Comparison of ENCODE assay signal across 8 cellular contexts in the genomic region with DNA sequence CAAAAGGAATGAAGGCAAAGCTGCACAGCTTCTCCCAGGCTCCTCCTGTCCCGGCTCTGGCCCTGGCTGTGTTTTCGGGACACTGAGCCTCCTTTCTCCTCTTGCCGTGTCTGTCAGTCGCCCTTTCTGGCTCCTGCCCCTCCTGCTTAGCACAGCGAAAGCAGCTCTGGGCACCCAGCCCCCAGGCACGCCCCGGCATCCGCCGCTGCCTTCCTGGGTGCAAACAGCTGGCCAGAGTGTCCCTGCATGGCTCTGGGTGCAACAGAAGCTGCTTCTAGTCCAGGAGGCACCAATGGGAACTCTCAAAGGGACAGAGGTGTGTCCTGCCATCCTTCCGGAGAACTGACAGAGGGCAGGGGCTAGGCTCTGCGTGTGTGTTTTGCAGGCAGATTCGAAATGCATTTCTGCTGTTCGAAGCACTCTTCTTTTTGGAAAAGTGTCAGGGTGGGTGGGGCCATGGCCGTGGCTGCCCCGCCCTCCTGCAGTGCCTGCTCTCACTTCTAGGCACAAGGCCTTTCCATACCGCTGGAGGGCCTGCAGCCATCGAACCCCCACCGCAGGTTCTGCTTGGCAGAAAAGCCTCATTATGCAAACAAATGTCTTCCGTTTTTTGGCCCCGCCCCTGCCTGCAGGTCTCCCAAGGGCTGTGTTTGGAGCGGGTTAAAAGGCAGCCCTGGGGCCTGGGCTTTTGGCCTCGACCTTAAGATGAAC. TPM values are rescaled to one million over a fixed set of nuclear protein-coding genes. Genes with fewer than 3 reads are reported as not detected.
DNase-seq lines count a peak whose midpoint lies in the region; ATAC-seq and TF ChIP-seq lines count a peak whose summit lies in the region.

No MANE protein-coding gene starts in this region.

- H3K27ac ChIP-seq in PC-9 (no peak overlapping the region), gastroesophageal sphincter (peak overlapping the region in 2 of 4 donors; percentile 59 to 75), substantia nigra (ENCODE audit: low read depth, low read length, poor library complexity, severe bottlenecking) (peak overlapping the region; percentile 70)

- H3K9me3 ChIP-seq in PC-9 (ENCODE audit: insufficient read depth, low read depth) (no peaks in the 10 kb centered on the region), gastroesophageal sphincter (no peaks in the 10 kb centered on the region)

- H4K20me1 ChIP-seq in PC-9 (ENCODE audit: insufficient read depth), result no peaks in the 10 kb centered on the region

- peak; percentile 63 for ATAC-seq in HG02759 (IDR thresholded peaks at IDR 0.05; ENCODE audit: unreplicated experiment)
- peak; percentile 53 for ATAC-seq in gastroesophageal sphincter

- CTCF ChIA-PET in PC-9 (lab: Charles Lee), result interaction anchor here (0.6 to 1.4 kb wide), 2 partner anchors 17 to 38 kb away, joined by 3 to 4 read pairs; no protein-coding TSS in a partner anchor

- H3K4me2 ChIP-seq in PC-9, result peak overlapping the region; percentile 61

- peaks cover 15% of the 10 kb centered on the region; the same call in 1 of the 2 replicates for H3F3A ChIP-seq in PC-9 (ENCODE audit: insufficient read depth, low read depth)

- no peaks in the 10 kb centered on the region for H3K79me2 ChIP-seq in PC-9 (ENCODE audit: low read depth)

- peak; percentile 26 for DNase-seq in NCI-H2107 treated with DMSO at 0.1 percent for 48 hours (lab: John Stamatoyannopoulos, UW; ENCODE audit: unreplicated experiment)
- DNase-seq in NCI-H2107 (lab: John Stamatoyannopoulos, UW), result no peak
- DNase-seq in PC-9, result peak in 1 of 2 experiments; percentile 32
- peak in 2 of 49 donors; percentile 16 to 25 for DNase-seq in substantia nigra (lab: John Stamatoyannopoulos, UW)
- no peak for DNase-seq in central memory CD4-positive, alpha-beta T cell
- DNase-seq in effector CD8-positive, alpha-beta T cell (lab: John Stamatoyannopoulos, UW), result no peak

- H2AFZ ChIP-seq in PC-9, result no peak overlapping the region

- 0% methylated on average over 2 of the region's 22 CpGs; no CpG with 5 or more reads in 1 of the 2 donors for WGBS in gastroesophageal sphincter (ENCODE audit: low coverage in 1 of 2), 2 donors

- intact Hi-C loops in PC-9 (cut with micrococcal nuclease; ENCODE audit: unreplicated experiment), result no loop called here

- no peaks in the 10 kb centered on the region for H3K9me2 ChIP-seq in PC-9 (ENCODE audit: insufficient read depth)

- H3K4me1 ChIP-seq in PC-9 (replicated peaks; ENCODE audit: insufficient read depth) (peaks cover 33% of the 10 kb centered on the region), gastroesophageal sphincter (peaks cover 0 to 25% (median 9%) of the 10 kb centered on the region in 3 donors)

- no TSS peak for BruUV-seq in PC-9 (replicated peaks; lab: Mats Ljungman, UMichigan)

- no peak for TF ChIP-seq CTCF in PC-9 (conservative IDR thresholded peaks at IDR 0.05)
- TF ChIP-seq CTCF in gastroesophageal sphincter (IDR thresholded peaks at IDR 0.05), result no peak

- no peak for TF ChIP-seq EP300 in gastroesophageal sphincter (IDR thresholded peaks at IDR 0.05)

- H3K27me3 ChIP-seq in PC-9 (ENCODE audit: insufficient read depth, low read depth) (no peaks in the 10 kb centered on the region), gastroesophageal sphincter (peaks cover 17% of the 10 kb centered on the region)

- H3K4me3 ChIP-seq in PC-9 (no peak overlapping the region), gastroesophageal sphincter (no peak overlapping the region)

- no peaks in the 10 kb centered on the region for H3K36me3 ChIP-seq in PC-9 (ENCODE audit: low read depth)
- H3K36me3 ChIP-seq in gastroesophageal sphincter, result peaks cover 0 to 9% of the 10 kb centered on the region in 2 donors

- POLR2A ChIA-PET in PC-9 (lab: Charles Lee; ENCODE audit: unreplicated experiment), result interaction anchor here (0.7 kb wide), 1 partner anchor 56 kb away, joined by 3 read pairs; no protein-coding TSS in a partner anchor

- no peak for TF ChIP-seq POLR2A in gastroesophageal sphincter (IDR thresholded peaks at IDR 0.05)

RNA-seq across cellular contexts. Expression of gene COL9A3, which starts 15.5 kb away (rescaled TPM):
- total RNA-seq in PC-9 (2021), result 8.3 and 8.5 TPM in 2 replicates
- 10 to 100 TPM in 2 of 4 donors, 1 to 10 TPM in 2; 8.8 to 29.9 (median 14.3) TPM for total RNA-seq in gastroesophageal sphincter

RNA-seq across cellular contexts. Expression of gene OGFR, which starts 27.7 kb away (rescaled TPM):
- total RNA-seq in PC-9 (2021), result 57.4 and 65.0 TPM in 2 replicates
- 10 to 100 TPM; 55.1 to 61.0 (median 58.9) TPM for total RNA-seq in gastroesophageal sphincter

RNA-seq across cellular contexts. Expression of gene TCFL5, which starts 29.3 kb away (rescaled TPM):
- total RNA-seq in PC-9 (2021) (29.3 and 35.4 TPM in 2 replicates), gastroesophageal sphincter (10 to 100 TPM; 12.0 to 28.9 (median 13.8) TPM)

RNA-seq across cellular contexts. Expression of gene MRGBP, which starts 36.1 kb away (rescaled TPM):
- total RNA-seq in PC-9 (2021) (27.8 and 30.2 TPM in 2 replicates), gastroesophageal sphincter (10 to 100 TPM in 3 of 4 donors, 1 to 10 TPM in 1; 9.3 to 15.6 (median 14.5) TPM)
